ENCODE assay signal across 9 cellular contexts in the genomic region with DNA sequence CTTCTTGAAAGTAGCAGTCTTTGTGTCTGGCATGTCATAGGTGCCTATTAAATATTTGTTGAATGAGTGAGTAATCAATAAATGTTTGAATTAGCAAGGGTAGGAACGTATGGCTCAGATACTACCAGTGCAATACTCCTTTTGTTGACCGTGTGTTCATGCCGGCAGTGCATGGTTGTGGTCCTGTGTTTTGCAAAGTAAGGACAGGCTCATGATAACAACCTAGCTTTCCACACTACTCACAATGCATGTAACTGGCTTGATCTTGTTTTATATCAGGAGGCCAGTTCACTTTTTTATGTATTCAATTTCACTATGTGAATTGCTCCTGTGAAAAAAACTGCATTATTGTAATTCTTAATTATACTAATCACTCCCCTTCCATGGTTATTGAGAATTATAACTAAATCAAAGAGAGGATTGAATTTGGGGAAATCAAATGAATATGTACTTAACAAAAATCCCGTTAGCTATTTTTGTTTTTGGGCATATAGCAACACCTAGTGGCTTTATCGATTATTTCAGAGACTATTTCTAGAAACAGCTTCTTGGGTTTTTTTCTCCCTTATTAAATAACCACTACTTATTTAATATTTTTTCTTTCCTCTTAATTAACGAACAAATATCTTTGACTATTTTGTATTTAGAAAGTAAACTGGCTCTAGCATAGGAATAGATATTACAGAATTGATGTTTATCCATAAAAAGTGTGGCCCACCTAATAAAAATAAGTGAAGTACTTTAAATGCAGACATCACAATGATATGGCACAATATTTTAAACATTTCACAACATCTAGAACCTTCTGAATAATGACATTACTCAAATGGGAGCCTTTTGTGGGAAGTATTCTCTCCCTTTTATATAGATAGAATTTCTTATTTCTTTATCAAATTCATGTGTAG.
DNase-seq lines count a peak whose midpoint lies in the region; ATAC-seq, FAIRE-seq and TF ChIP-seq lines count a peak whose summit lies in the region.
"Had no signal": no experiment of that assay in that cellular context is flagged by ENCODE, and none has a peak within 500 bp of the region (broad histone marks: within the 10 kb centered on the region; RNA-seq: fewer than 3 reads in every experiment).

No MANE protein-coding gene starts in this region.

- H3K36me3 Mint-ChIP-seq in neural crest cell (ENCODE audit: low read depth), result no peaks in the 10 kb centered on the region

- H3K36me3 ChIP-seq in MG63, result no peaks in the 10 kb centered on the region

- H3K27ac Mint-ChIP-seq in neural crest cell (ENCODE audit: unreplicated experiment), result no peak overlapping the region

- no peaks in the 10 kb centered on the region for H3K27me3 ChIP-seq in MG63
- H3K27me3 ChIP-seq: SJCRH30 had no signal

- H3K9me3 Mint-ChIP-seq in neural crest cell, result no peaks in the 10 kb centered on the region

- peak; percentile 71 for TF ChIP-seq CTCF in neural crest cell (conservative IDR thresholded peaks at IDR 0.05)

- no peak overlapping the region for H3K4me3 ChIP-seq in MG63
- H3K4me3 ChIP-seq: SJCRH30 had no signal

- FAIRE-seq in colon (lab: Jason Lieb, UNC), result peak; percentile 51

- no peaks in the 10 kb centered on the region for H3K9me3 ChIP-seq in MG63
- H3K9me3 ChIP-seq: SJCRH30 had no signal

- ATAC-seq in GM19351 (IDR thresholded peaks at IDR 0.05; ENCODE audit: unreplicated experiment), result no peak
- ATAC-seq in HG03139 (IDR thresholded peaks at IDR 0.05; ENCODE audit: unreplicated experiment), result no peak

- no peak overlapping the region for H3K4me3 Mint-ChIP-seq in neural crest cell

- DNase-seq in G401 (ENCODE audit: low spot score) (peak; percentile 52), NCI-H146 treated with DMSO at 0.1 percent for 48 hours (lab: John Stamatoyannopoulos, UW; ENCODE audit: unreplicated experiment) (peak; percentile 42), neural crest cell (ENCODE audit: low read depth, low spot score) (no peak), MG63 (no peak), NCI-H1048 (lab: John Stamatoyannopoulos, UW) (no peak)

- in situ Hi-C loops in G401 (cut with HindIII; ENCODE audit: low sequenced_read_pairs), result no loop called here

- peaks cover 30% of the 10 kb centered on the region for H3K4me1 Mint-ChIP-seq in neural crest cell

- no peaks in the 10 kb centered on the region for H3K27me3 Mint-ChIP-seq in neural crest cell (ENCODE audit: low read depth)

Comparison
In these comparisons a context has a peak if more than half of its experiments do, and no peak if none do; other contexts are left out.
1. DNase-seq: peak in G401 (single experiment) and NCI-H146 treated with DMSO at 0.1 percent for 48 hours (single experiment); none in neural crest cell (single experiment), MG63 (single experiment) and NCI-H1048 (single experiment).